Comparison of ENCODE assay signal across 9 cellular contexts in the genomic region with DNA sequence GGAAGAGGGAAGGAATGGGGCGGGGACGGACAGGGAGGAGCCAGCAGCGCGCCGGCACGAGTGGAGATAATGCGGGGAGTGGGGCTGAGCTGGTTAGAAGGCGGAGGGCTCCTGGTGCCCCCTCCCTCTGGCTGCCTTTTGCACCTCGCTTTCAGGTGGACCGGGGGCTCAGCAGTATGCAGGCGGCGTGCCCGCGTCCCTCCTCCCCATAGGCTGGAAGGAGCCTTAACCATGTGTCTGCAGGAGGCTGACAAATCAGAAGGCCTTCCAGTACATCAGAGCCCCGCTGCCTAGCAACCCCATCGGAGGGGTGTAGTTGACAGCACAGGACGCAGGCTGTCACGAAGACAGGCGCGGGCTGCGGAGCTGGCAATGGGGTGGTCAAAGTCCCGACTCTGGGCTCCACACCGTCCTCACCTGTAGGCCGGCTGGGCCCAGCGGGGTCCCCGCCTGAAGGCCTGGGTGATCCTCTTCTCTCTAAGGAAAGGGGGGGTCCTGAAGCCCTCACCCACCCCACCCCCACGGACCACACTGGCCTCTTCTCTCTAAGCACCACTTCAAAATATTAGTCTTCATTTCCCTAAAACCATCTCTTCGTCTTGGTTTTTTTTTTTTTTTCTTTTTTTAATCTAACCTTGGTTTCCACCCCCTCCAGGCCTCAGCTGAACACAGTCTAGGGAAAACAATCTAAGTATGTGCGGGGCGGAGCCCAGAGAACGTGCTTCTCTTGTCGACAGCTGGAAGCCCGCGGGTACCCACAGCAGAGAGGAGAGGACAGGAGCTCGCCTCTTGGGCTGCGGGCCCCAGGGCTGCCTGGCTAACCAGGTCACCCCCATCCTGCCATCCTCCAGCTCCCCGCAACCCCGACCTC. TPM values are rescaled to one million over a fixed set of nuclear protein-coding genes. Genes with fewer than 3 reads are reported as not detected.
A peak's percentile ranks its signal among the peaks of the same experiment; 100 is the strongest.
DNase-seq lines count a peak whose midpoint lies in the region; ATAC-seq and TF ChIP-seq lines count a peak whose summit lies in the region.
"Had no signal": no experiment of that assay in that cellular context is flagged by ENCODE, and none has a peak within 500 bp of the region (broad histone marks: within the 10 kb centered on the region; RNA-seq: fewer than 3 reads in every experiment).

No MANE protein-coding gene starts in this region.

- H3K36me3 ChIP-seq in Peyer's patch (no peaks in the 10 kb centered on the region), thyroid gland (no peaks in the 10 kb centered on the region)

- intact Hi-C loops in thyroid gland (cut with DNase I) = no loop called here

- DNase-seq in DMS 273 (lab: John Stamatoyannopoulos, UW; ENCODE audit: unreplicated experiment) (peak; percentile 94), HT-29 (ENCODE audit: low spot score) (peak; percentile 66), Peyer's patch (peak; percentile 78 to 97 (median 95)), foreskin keratinocyte (peak in 1 of 2 donors; percentile 28), neural crest cell (ENCODE audit: low read depth, low spot score) (peak; percentile 73), thyroid gland (peak; percentile 81)
- DNase-seq in activated effector memory CD4-positive, alpha-beta T cell treated with anti-CD3 and anti-CD28 coated beads, Interleukin-2, amount 50 U/mL, for 16 hours = peak; percentile 88

- peaks cover 41% of the 10 kb centered on the region for H3K4me1 Mint-ChIP-seq in neural crest cell

- peak overlapping the region; percentile 48 for H3K27ac Mint-ChIP-seq in neural crest cell (ENCODE audit: unreplicated experiment)

- ATAC-seq in GM21367 (IDR thresholded peaks at IDR 0.05; ENCODE audit: unreplicated experiment) (peak; percentile 36), foreskin keratinocyte (peak; percentile 60)

- no peaks in the 10 kb centered on the region for H3K36me3 Mint-ChIP-seq in neural crest cell (ENCODE audit: low read depth)

- H3K27me3 ChIP-seq in Peyer's patch = no peaks in the 10 kb centered on the region
- H3K27me3 ChIP-seq in foreskin keratinocyte = peaks cover 6% of the 10 kb centered on the region
- no peaks in the 10 kb centered on the region for H3K27me3 ChIP-seq in thyroid gland

- peak overlapping the region; percentile 65 to 78 (median 68) for H3K4me3 ChIP-seq in Peyer's patch
- peak overlapping the region; percentile 2 to 53 (median 22) for H3K4me3 ChIP-seq in thyroid gland (replicated peaks in 1 of 3)

- TF ChIP-seq POLR2A in Peyer's patch (IDR thresholded peaks at IDR 0.05) (no peak), thyroid gland (IDR thresholded peaks at IDR 0.05) (peak in 1 of 2 donors; percentile 30)

- peak overlapping the region; percentile 68 for H3K4me3 Mint-ChIP-seq in neural crest cell

- H3K27ac ChIP-seq in Peyer's patch (peak overlapping the region; percentile 81 to 98 (median 88)), foreskin keratinocyte (no peak overlapping the region), thyroid gland (peak overlapping the region; percentile 95 to 99 (median 96))
- H3K27ac ChIP-seq: epithelial cell of prostate had no signal

- no peak for TF ChIP-seq CTCF in Peyer's patch (IDR thresholded peaks at IDR 0.05)
- no peak for TF ChIP-seq CTCF in foreskin keratinocyte (conservative IDR thresholded peaks at IDR 0.05)
- no peak for TF ChIP-seq CTCF in neural crest cell (conservative IDR thresholded peaks at IDR 0.05)
- TF ChIP-seq CTCF in thyroid gland (IDR thresholded peaks at IDR 0.05) = no peak

- H3K4me1 ChIP-seq in Peyer's patch (peaks cover 4 to 31% (median 22%) of the 10 kb centered on the region in 4 donors), foreskin keratinocyte (peaks cover 4% of the 10 kb centered on the region), thyroid gland (peaks cover 31 to 51% of the 10 kb centered on the region in 2 donors)

- no peaks in the 10 kb centered on the region for H3K9me3 ChIP-seq in Peyer's patch
- no peaks in the 10 kb centered on the region for H3K9me3 ChIP-seq in thyroid gland

- no peaks in the 10 kb centered on the region for H3K27me3 Mint-ChIP-seq in neural crest cell (ENCODE audit: low read depth)

- WGBS in thyroid gland, 2 donors = 7 to 16% methylated on average over 27 to 31 of the region's 38 CpGs

- H3K9me3 Mint-ChIP-seq in neural crest cell = no peaks in the 10 kb centered on the region

RNA-seq across cellular contexts. Expression of a gene that starts 44.5 kb away (rescaled TPM):
- 29.6 and 38.4 TPM in 2 replicates for total RNA-seq in HT-29 (2014; rRNA removed; shearing (Covaris generic))
- total RNA-seq in Peyer's patch (100 to 1,000 TPM in 1 of 4 donors, 10 to 100 TPM in 2, 1 to 10 TPM in 1; 10.0 to 115 (median 33.7) TPM), foreskin keratinocyte (25.9 and 29.1 TPM in 2 replicates), neural crest cell (79.2 and 85.6 TPM in 2 replicates), thyroid gland (10 to 100 TPM; 15.5 to 32.1 (median 21.2) TPM)
- polyA plus RNA-seq in foreskin keratinocyte = 9.5 and 12.0 TPM in 2 replicates
